In genomic region chr6:112087136-112087908, GRCh38 we compare ENCODE assay signal across 8 cellular contexts. TPM values are rescaled to one million over a fixed set of nuclear protein-coding genes. Genes with fewer than 3 reads are reported as not detected.
DNase-seq lines count a peak whose midpoint lies in the region; ATAC-seq and TF ChIP-seq lines count a peak whose summit lies in the region.

TSS of gene FAM229B (plus strand) at chr6:112087591. CDS start at chr6:112099284, 11,693 bp downstream.
TSS of gene TUBE1 (minus strand) at chr6:112087482. CDS start at chr6:112087434, 48 bp downstream.

- H3K9me3 ChIP-seq in esophagus squamous epithelium (no peaks in the 10 kb centered on the region), muscle layer of duodenum (ENCODE audit: control insufficient read depth in 1 of 2, low read length in 2 of 2) (no peaks in the 10 kb centered on the region)

- H3K4me1 ChIP-seq in esophagus squamous epithelium, result peaks cover 0 to 20% (median 0%) of the 10 kb centered on the region in 3 donors
- H3K4me1 ChIP-seq in muscle layer of duodenum (ENCODE audit: control insufficient read depth in 1 of 2, insufficient read depth in 2 of 2, low read length in 2 of 2), result peaks cover 5 to 14% of the 10 kb centered on the region in 2 donors

- peaks cover 0 to 27% (median 0%) of the 10 kb centered on the region in 3 donors for H3K36me3 ChIP-seq in esophagus squamous epithelium
- peaks cover 0 to 10% of the 10 kb centered on the region in 2 donors for H3K36me3 ChIP-seq in muscle layer of duodenum (ENCODE audit: control insufficient read depth in 1 of 2, insufficient read depth in 2 of 2, low read length in 2 of 2)

- peak; percentile 97 for ATAC-seq in GM21576 (IDR thresholded peaks at IDR 0.05; ENCODE audit: unreplicated experiment)

- H3K9me3 Mint-ChIP-seq in activated T-cell treated with anti-CD3 and anti-CD28 coated beads, Interleukin-2, amount 50 U/mL, for 24 hours, result no peaks in the 10 kb centered on the region

- TF ChIP-seq RAD21 in Ishikawa (IDR thresholded peaks at IDR 0.05; ENCODE audit: low read depth), result no peak

- peaks cover 5% of the 10 kb centered on the region for H3K27me3 Mint-ChIP-seq in activated T-cell treated with anti-CD3 and anti-CD28 coated beads, Interleukin-2, amount 50 U/mL, for 24 hours

- intact Hi-C loops in esophagus squamous epithelium (cut with DNase I), result no loop called here

- H3K4me1 Mint-ChIP-seq in activated T-cell treated with anti-CD3 and anti-CD28 coated beads, Interleukin-2, amount 50 U/mL, for 24 hours (ENCODE audit: low read depth), result peaks cover 20% of the 10 kb centered on the region

- no peak within 1 kb of the TSS for H3K27ac Mint-ChIP-seq in activated T-cell treated with anti-CD3 and anti-CD28 coated beads, Interleukin-2, amount 50 U/mL, for 24 hours

- H3K4me3 Mint-ChIP-seq in activated T-cell treated with anti-CD3 and anti-CD28 coated beads, Interleukin-2, amount 50 U/mL, for 24 hours, result no peak within 1 kb of the TSS

- H3K27ac ChIP-seq in esophagus squamous epithelium (peak within 1 kb of the TSS; percentile 83 to 88 (median 86)), muscle layer of duodenum (ENCODE audit: low read length) (peak within 1 kb of the TSS; percentile 89)

- TF ChIP-seq CTCF in esophagus squamous epithelium (IDR thresholded peaks at IDR 0.05), result peak in 2 of 6 experiments; percentile 6 to 8

- peaks cover 31% of the 10 kb centered on the region for H3K36me3 Mint-ChIP-seq in activated T-cell treated with anti-CD3 and anti-CD28 coated beads, Interleukin-2, amount 50 U/mL, for 24 hours (ENCODE audit: low read depth)

- TF ChIP-seq EP300 in Ishikawa (IDR thresholded peaks at IDR 0.05; ENCODE audit: borderline replicate concordance), result no peak

- H3K4me3 ChIP-seq in esophagus squamous epithelium (peak within 1 kb of the TSS; percentile 65 to 94 (median 82)), muscle layer of duodenum (ENCODE audit: low read depth in 1 of 2, low read length in 2 of 2) (peak within 1 kb of the TSS; percentile 86 to 96)

- WGBS in esophagus squamous epithelium, 2 donors, result 0 to 1% methylated on average over 48 of the region's 60 CpGs

- TF ChIP-seq POLR2A in esophagus squamous epithelium (IDR thresholded peaks at IDR 0.05), result peak in 2 of 4 donors; percentile 77 to 79

- peak; percentile 97 for DNase-seq in DMS53 (lab: John Stamatoyannopoulos, UW)
- DNase-seq in OCI-M2 (lab: John Stamatoyannopoulos, UW; ENCODE audit: unreplicated experiment), result peak; percentile 84
- DNase-seq in activated T-cell treated with anti-CD3 and anti-CD28 coated beads, Interleukin-2, amount 50 U/mL, for 24 hours, result peak; percentile 87
- peak; percentile 74 for DNase-seq in esophagus squamous epithelium (lab: John Stamatoyannopoulos, UW)
- DNase-seq in stimulated activated CD8-positive, alpha-beta memory T cell treated with anti-CD3 and anti-CD28 coated beads, Interleukin-7, amount 100 ng/mL, for 4 hours (ENCODE audit: low read depth in 2 of 2), result peak; percentile 85 to 86

- H3K27me3 ChIP-seq in esophagus squamous epithelium (no peaks in the 10 kb centered on the region), muscle layer of duodenum (ENCODE audit: low read depth, low read length) (no peaks in the 10 kb centered on the region)

TF ChIP-seq in Ishikawa, 13 proteins besides CTCF, POLR2A, EP300 and RAD21:
- TF ChIP-seq EGR1 (IDR thresholded peaks at IDR 0.05), result no peak
- TF ChIP-seq MAX (IDR thresholded peaks at IDR 0.05), result peak; percentile 45; the same call in 1 of the 2 replicates
- peak; percentile 88 for TF ChIP-seq TAF1 (IDR thresholded peaks at IDR 0.05; ENCODE audit: low read depth)
- TF ChIP-seq TEAD4 (IDR thresholded peaks at IDR 0.05), result no peak
- no peak for TF ChIP-seq CEBPB (IDR thresholded peaks at IDR 0.05)
- TF ChIP-seq TCF12 (IDR thresholded peaks at IDR 0.05; ENCODE audit: low read depth), result peak; percentile 53; the same call in 1 of the 2 replicates
- no peak for TF ChIP-seq FOXM1 (IDR thresholded peaks at IDR 0.05; ENCODE audit: borderline replicate concordance, low read depth)
- TF ChIP-seq USF1 (IDR thresholded peaks at IDR 0.05), result no peak
- no peak for TF ChIP-seq CREB1 (IDR thresholded peaks at IDR 0.05; ENCODE audit: low read depth)
- peak; percentile 36; the same call in 1 of the 2 replicates for TF ChIP-seq YY1 (IDR thresholded peaks at IDR 0.05; ENCODE audit: low read depth)
- TF ChIP-seq NFIC (IDR thresholded peaks at IDR 0.05), result no peak
- TF ChIP-seq REST (IDR thresholded peaks at IDR 0.05; ENCODE audit: low read depth), result no peak
- no peak for TF ChIP-seq ZBTB7A (IDR thresholded peaks at IDR 0.05; ENCODE audit: low read depth)

RNA-seq across cellular contexts. Expression of gene FAM229B, which starts in this region (rescaled TPM):
- total RNA-seq in esophagus squamous epithelium, result 1 to 10 TPM in 3 of 4 donors, under 1 TPM in 1; 0.76 to 7.4 (median 2.4) TPM

RNA-seq across cellular contexts. Expression of gene TUBE1, which starts in this region (rescaled TPM):
- total RNA-seq in esophagus squamous epithelium, result 10 to 100 TPM in 3 of 4 donors, 1 to 10 TPM in 1; 9.7 to 28.4 (median 12.9) TPM

Comparison
In these comparisons a context has a peak if more than half of its experiments do, and no peak if none do; other contexts are left out.
1. Peak in every context shown above with its lines: DNase-seq, ATAC-seq, H3K4me3 ChIP-seq and H3K27ac ChIP-seq.